ENCODE assay signal across 25 cellular contexts in the genomic region with DNA sequence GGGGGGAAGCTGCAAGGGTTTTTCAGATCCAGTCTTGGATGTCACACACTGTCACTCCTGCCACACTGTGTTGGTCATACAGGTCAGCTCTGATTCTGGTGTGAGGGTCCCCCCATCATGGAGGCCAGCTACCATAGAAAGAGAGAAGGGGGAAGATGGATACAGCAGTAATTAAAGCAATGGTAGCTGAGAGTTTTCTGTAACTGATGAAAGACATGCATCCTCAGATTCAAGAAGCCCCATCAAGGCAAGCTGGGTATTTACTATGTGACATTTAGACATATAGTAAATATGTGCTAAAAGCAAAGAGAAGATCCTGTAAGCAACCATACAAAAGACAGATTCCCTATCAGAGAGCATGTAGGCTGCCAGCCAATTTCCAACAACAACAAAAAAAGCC.
"Had no signal": no experiment of that assay in that cellular context is flagged by ENCODE, and none has a peak within 500 bp of the region (broad histone marks: within the 10 kb centered on the region; RNA-seq: fewer than 3 reads in every experiment).

No MANE protein-coding gene starts in this region.

- H2AFZ ChIP-seq: neural progenitor cell, parathyroid adenoma had no signal

- H3K9ac ChIP-seq: neural progenitor cell, parathyroid adenoma had no signal

- H3K9me3 ChIP-seq: ovary, right lobe of liver, thyroid gland had no signal

- H3K4me1 ChIP-seq: neural progenitor cell, parathyroid adenoma, psoas muscle, right lobe of liver, spleen, upper lobe of left lung had no signal

- H3K79me2 ChIP-seq: parathyroid adenoma had no signal

- H3K4me3 ChIP-seq: neural progenitor cell, ovary, psoas muscle, right lobe of liver, sigmoid colon, spleen, stomach, thoracic aorta, thyroid gland, tibial nerve, upper lobe of left lung had no signal

- DNase-seq: naive thymus-derived CD4-positive, alpha-beta T cell; natural killer cell; occipital lobe; ovary; right cardiac atrium; right lobe of liver; sigmoid colon; small intestine; spleen; stimulated activated CD4-positive, alpha-beta T cell treated with anti-CD3 and anti-CD28 coated beads, Interleukin-12 subunit alpha, Interleukin-12 subunit beta, amount 100 ng/mL, for 4 hours; stimulated activated CD4-positive, alpha-beta T cell treated with anti-CD3 and anti-CD28 coated beads, Interleukin-1b, Interleukin-23, amount 100 ng/mL, for 48 hours; stimulated activated CD4-positive, alpha-beta T cell treated with anti-CD3 and anti-CD28 coated beads, Interleukin-4, amount 100 ng/mL, for 1 hour; stimulated activated CD4-positive, alpha-beta T cell treated with anti-CD3 and anti-CD28 coated beads, Interleukin-4, amount 100 ng/mL, for 4 hours; stimulated activated CD8-positive, alpha-beta memory T cell treated with anti-CD3 and anti-CD28 coated beads, Interleukin-4, amount 100 ng/mL, for 48 hours; stimulated activated naive CD4-positive, alpha-beta T cell; thyroid gland; trophoblast cell; upper lobe of left lung had no signal

- H3K27me3 ChIP-seq: neural progenitor cell, ovary, right lobe of liver, sigmoid colon, thyroid gland, upper lobe of left lung had no signal

- ATAC-seq: naive thymus-derived CD4-positive, alpha-beta T cell; natural killer cell; psoas muscle; right cardiac atrium; right lobe of liver; stimulated activated memory B cell treated with anti-CD40 and anti-IgM and Interleukin-4, amounts not matched to agents 10 μg/mL and 1 μg/mL and 100 μg/mL, for 72 hours had no signal

- H3K27ac ChIP-seq: neural progenitor cell, ovary, parathyroid adenoma, psoas muscle, right lobe of liver, sigmoid colon, spleen, stomach, thoracic aorta, thyroid gland, tibial nerve, upper lobe of left lung had no signal

- H3K4me2 ChIP-seq: neural progenitor cell had no signal

- H3K36me3 ChIP-seq: neural progenitor cell, ovary, right lobe of liver, sigmoid colon, spleen, stomach, thoracic aorta, thyroid gland, tibial nerve, upper lobe of left lung had no signal
